17 cellular contexts compared by ENCODE assay signal in the genomic region with DNA sequence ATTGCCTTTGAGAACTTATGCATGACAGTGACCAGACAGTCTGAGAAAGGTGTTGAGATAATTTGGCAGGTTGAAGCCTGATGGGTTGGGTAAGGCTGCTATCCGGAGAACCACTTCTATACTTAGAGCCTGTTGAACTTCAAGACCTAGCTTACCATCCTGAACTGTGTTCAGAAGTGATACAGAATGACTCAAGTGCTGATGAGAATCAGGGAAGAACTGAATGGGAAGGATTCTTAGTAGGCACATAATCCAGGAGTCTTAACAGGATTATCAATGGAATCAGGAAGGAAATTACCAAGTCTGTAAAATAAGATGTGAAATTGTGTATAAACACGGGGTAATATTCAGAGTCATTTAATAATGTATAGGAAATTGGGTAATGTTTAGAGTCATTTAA. TPM values are rescaled to one million over a fixed set of nuclear protein-coding genes. Genes with fewer than 3 reads are reported as not detected.
DNase-seq lines count a peak whose midpoint lies in the region; ATAC-seq and TF ChIP-seq lines count a peak whose summit lies in the region.
"Had no signal": no experiment of that assay in that cellular context is flagged by ENCODE, and none has a peak within 500 bp of the region (broad histone marks: within the 10 kb centered on the region; RNA-seq: fewer than 3 reads in every experiment).

No MANE protein-coding gene starts in this region.

- H3K4me1 ChIP-seq in PC-3 (ENCODE audit: insufficient read depth, low read length) (peaks cover 29% of the 10 kb centered on the region), osteoblast (ENCODE audit: insufficient read depth, low read length) (peaks cover 24% of the 10 kb centered on the region)
- H3K4me1 ChIP-seq: BLaER1 had no signal

- no peaks in the 10 kb centered on the region for H4K20me1 ChIP-seq in PC-3 (ENCODE audit: low read length)
- no peaks in the 10 kb centered on the region for H4K20me1 ChIP-seq in osteoblast (ENCODE audit: insufficient read depth, low read length)
- H4K20me1 ChIP-seq: BLaER1 had no signal

- ATAC-seq in PC-3 (peak; percentile 20; the same call in 1 of the 2 replicates), HG03108 (IDR thresholded peaks at IDR 0.05; ENCODE audit: unreplicated experiment) (no peak)

- peak overlapping the region; percentile 80 for H3K4me2 ChIP-seq in PC-3 (ENCODE audit: low read length)
- peak overlapping the region; percentile 68 for H3K4me2 ChIP-seq in osteoblast (ENCODE audit: insufficient read depth, low read length)
- H3K4me2 ChIP-seq: BLaER1 had no signal

- H3F3A ChIP-seq in PC-3 (ENCODE audit: low read length, unreplicated experiment) = peaks cover 4% of the 10 kb centered on the region

- CTCF ChIA-PET in PC-3 (lab: Charles Lee) = no interaction called here

- H3K9me3 ChIP-seq in PC-3 (ENCODE audit: low read length) (no peaks in the 10 kb centered on the region), osteoblast (ENCODE audit: low read depth, low read length) (no peaks in the 10 kb centered on the region)
- H3K9me3 ChIP-seq: BLaER1 had no signal

- no peaks in the 10 kb centered on the region for H3K27me3 ChIP-seq in PC-3 (ENCODE audit: low read length)
- no peaks in the 10 kb centered on the region for H3K27me3 ChIP-seq in osteoblast (ENCODE audit: insufficient read depth, low read length)
- H3K27me3 ChIP-seq: BLaER1 had no signal

- H3K36me3 ChIP-seq in PC-3 (ENCODE audit: low read depth, low read length) = no peaks in the 10 kb centered on the region
- H3K36me3 ChIP-seq in osteoblast (ENCODE audit: insufficient read depth, low read length) = no peaks in the 10 kb centered on the region
- H3K36me3 ChIP-seq: BLaER1 had no signal

- POLR2A ChIA-PET in PC-3 (lab: Charles Lee; ENCODE audit: unreplicated experiment) = no interaction called here

- no peak overlapping the region for H3K4me3 ChIP-seq in PC-3 (ENCODE audit: low read length)
- no peak overlapping the region for H3K4me3 ChIP-seq in epithelial cell of esophagus (ENCODE audit: low read length)
- H3K4me3 ChIP-seq in osteoblast (ENCODE audit: insufficient read depth, low read length) = no peak overlapping the region
- H3K4me3 ChIP-seq: BLaER1 had no signal

- peak overlapping the region; percentile 49 for H3K9ac ChIP-seq in PC-3 (ENCODE audit: low read length)
- H3K9ac ChIP-seq: BLaER1 had no signal

- intact Hi-C loops in PC-3 (cut with micrococcal nuclease) = loop anchor here (5.0 kb wide), 1 partner anchor 147 kb away; no protein-coding TSS in a partner anchor

- BruUV-seq in PC-3 (replicated peaks; lab: Mats Ljungman, UMichigan) = no TSS peak

- H3K9me2 ChIP-seq in PC-3 (replicated peaks; ENCODE audit: low read length) = no peaks in the 10 kb centered on the region

- no peaks in the 10 kb centered on the region for H3K79me2 ChIP-seq in PC-3 (ENCODE audit: low read length)
- no peaks in the 10 kb centered on the region for H3K79me2 ChIP-seq in osteoblast (ENCODE audit: insufficient read depth, low read length)

- TF ChIP-seq CTCF in PC-3 (conservative IDR thresholded peaks at IDR 0.05; ENCODE audit: low read depth, low read length) = no peak
- TF ChIP-seq CTCF in epithelial cell of esophagus (IDR thresholded peaks at IDR 0.05; ENCODE audit: insufficient read depth, low read depth, low read length, missing control alignments) = no peak
- no peak for TF ChIP-seq CTCF in osteoblast (IDR thresholded peaks at IDR 0.05; ENCODE audit: extremely low read depth, low read depth, low read length)

- H2AFZ ChIP-seq in PC-3 (ENCODE audit: low read length) = peak overlapping the region; percentile 16; the same call in 1 of the 2 replicates
- no peak overlapping the region for H2AFZ ChIP-seq in osteoblast (ENCODE audit: low read length)

- DNase-seq in NCI-H82 (lab: John Stamatoyannopoulos, UW) (peak; percentile 23), NCI-H82 treated with DMSO at 0.1 percent for 48 hours (lab: John Stamatoyannopoulos, UW; ENCODE audit: unreplicated experiment) (no peak), PC-3 (peak; percentile 28), epithelial cell of esophagus (ENCODE audit: low read depth) (peak; percentile 56), osteoblast (ENCODE audit: insufficient read length, low spot score, missing footprints) (no peak), NCI-H524 treated with DMSO at 0.1 percent for 48 hours (lab: John Stamatoyannopoulos, UW) (no peak), HuH-7.5 (ENCODE audit: low spot score) (no peak)
- DNase-seq: DMS 273 treated with DMSO at 0.1 percent for 48 hours, Kasumi-1, NCI-H1105 treated with DMSO at 0.1 percent for 48 hours, NCI-H187, NCI-H446, NCI-H748 treated with DMSO at 0.1 percent for 48 hours, SHP77 had no signal

- H3K27ac ChIP-seq in PC-3 (ENCODE audit: low read length) (peak overlapping the region; percentile 93), osteoblast (ENCODE audit: low read depth, low read length) (peak overlapping the region; percentile 62)
- H3K27ac ChIP-seq: 22Rv1, BLaER1 had no signal

RNA-seq across cellular contexts. Expression of a gene that starts 9.0 kb away (rescaled TPM):
- not detected in 2 replicates for total RNA-seq in PC-3 (2014; rRNA removed)
- 56.5 and 86.9 TPM in 2 replicates for total RNA-seq in osteoblast

Comparison
In these comparisons a context has a peak if more than half of its experiments do, and no peak if none do; other contexts are left out.
1. DNase-seq: peak in NCI-H82 (single experiment), PC-3 (single experiment) and epithelial cell of esophagus (single experiment); none in NCI-H82 treated with DMSO at 0.1 percent for 48 hours (single experiment), osteoblast (single experiment), NCI-H524 treated with DMSO at 0.1 percent for 48 hours (single experiment) and HuH-7.5 (single experiment).
2. RNA of a gene that starts 9.0 kb away (total RNA-seq): 56.5 to 86.9 TPM in osteoblast; not detected in PC-3; every median in the first group is over 10 times any median in the second.